15 cellular contexts compared by ENCODE assay signal in genomic region chrY:8677336-8677935, GRCh38.
"Had no signal": no experiment of that assay in that cellular context is flagged by ENCODE, and none has a peak within 500 bp of the region (broad histone marks: within the 10 kb centered on the region; RNA-seq: fewer than 3 reads in every experiment).

No MANE protein-coding gene starts in this region.

- H3K4me1 ChIP-seq: colonic mucosa, esophagus squamous epithelium, foreskin keratinocyte, heart left ventricle, thyroid gland had no signal

- H3K27me3 ChIP-seq: colonic mucosa, esophagus squamous epithelium, foreskin keratinocyte, heart left ventricle, ovary, suprapubic skin, thyroid gland had no signal

- H3K36me3 ChIP-seq: colonic mucosa, esophagus squamous epithelium, heart left ventricle, ovary, suprapubic skin, thyroid gland had no signal

- H3K9me3 ChIP-seq: colonic mucosa, esophagus squamous epithelium, heart left ventricle, mucosa of descending colon, ovary, suprapubic skin, thyroid gland had no signal

- DNase-seq: colonic mucosa; dermis blood vessel endothelial cell; esophagus squamous epithelium; foreskin keratinocyte; heart left ventricle; kidney glomerular epithelial cell; mucosa of descending colon; natural killer cell; ovary; retina; stimulated activated CD4-positive, alpha-beta T cell treated with anti-CD3 and anti-CD28 coated beads, Interleukin-12 subunit alpha, Interleukin-12 subunit beta, amount 100 ng/mL, for 4 hours; stimulated activated naive CD4-positive, alpha-beta T cell treated with Interleukin-2 at 50 U/mL for 16 hours; thyroid gland had no signal

- H3K4me3 ChIP-seq: colonic mucosa, esophagus squamous epithelium, heart left ventricle, mucosa of descending colon, ovary, skin epidermis, suprapubic skin, thyroid gland had no signal

- H3K27ac ChIP-seq: colonic mucosa, esophagus squamous epithelium, foreskin keratinocyte, heart left ventricle, ovary, skin epidermis, suprapubic skin, thyroid gland had no signal
